In genomic region chr20:46348972-46349741, GRCh38 we compare ENCODE assay signal across 8 cellular contexts. TPM values are rescaled to one million over a fixed set of nuclear protein-coding genes. Genes with fewer than 3 reads are reported as not detected.
DNase-seq lines count a peak whose midpoint lies in the region; ATAC-seq and TF ChIP-seq lines count a peak whose summit lies in the region.

No MANE protein-coding gene starts in this region.

- peak; percentile 63 for TF ChIP-seq CTCF in endothelial cell (IDR thresholded peaks at IDR 0.05; ENCODE audit: unreplicated experiment)
- TF ChIP-seq CTCF in testis (IDR thresholded peaks at IDR 0.05), result peak; percentile 66 to 79 (median 70)

- H3K4me1 ChIP-seq in mesodermal cell (ENCODE audit: control insufficient read depth, insufficient read depth, low read length, poor library complexity, severe bottlenecking) (peaks cover 32% of the 10 kb centered on the region), testis (peaks cover 26% of the 10 kb centered on the region)

- peaks cover 8% of the 10 kb centered on the region for H3K36me3 Mint-ChIP-seq in endothelial cell (ENCODE audit: low read depth, unreplicated experiment)

- H3K4me3 ChIP-seq in mesodermal cell (ENCODE audit: extremely low read depth, insufficient read depth, low read length, poor library complexity, severe bottlenecking), result no peak overlapping the region
- no peak overlapping the region for H3K4me3 ChIP-seq in testis

- WGBS in mesodermal cell (ENCODE audit: insufficient coverage in 2 of 2), 2 experiments, result 59 to 72% methylated on average over 6 to 9 of the region's 14 CpGs
- 36 to 41% methylated on average over 11 to 14 of the region's 14 CpGs for WGBS in testis, 2 donors

- H3K36me3 ChIP-seq in mesodermal cell (ENCODE audit: control insufficient read depth, insufficient read depth, low read length), result peaks cover 27% of the 10 kb centered on the region
- H3K36me3 ChIP-seq in testis (ENCODE audit: low read depth, missing control alignments), result no peaks in the 10 kb centered on the region

- peak; percentile 53 for DNase-seq in NCI-H1436 (lab: John Stamatoyannopoulos, UW)
- no peak for DNase-seq in NCI-H1436 treated with DMSO at 0.1 percent for 48 hours (lab: John Stamatoyannopoulos, UW)
- peak; percentile 28 for DNase-seq in NCI-H2107 (lab: John Stamatoyannopoulos, UW)
- DNase-seq in activated CD4-positive, alpha-beta T cell treated with anti-CD3 and anti-CD28 coated beads, Interleukin-2, amount 50 U/mL, for 48 hours, result peak; percentile 50 to 60
- peak; percentile 81 for DNase-seq in endothelial cell (ENCODE audit: low spot score)
- DNase-seq in testis, result peak; percentile 75

- H3K4me3 Mint-ChIP-seq in endothelial cell (ENCODE audit: unreplicated experiment), result peak overlapping the region; percentile 18

- no peak for TF ChIP-seq POLR2A in testis (IDR thresholded peaks at IDR 0.05)

- H3K27ac ChIP-seq in mesodermal cell (ENCODE audit: low read depth, low read length, severe bottlenecking) (peak overlapping the region; percentile 98), testis (peak overlapping the region; percentile 49 to 76)

- ATAC-seq in GM21529 (IDR thresholded peaks at IDR 0.05; ENCODE audit: unreplicated experiment), result no peak

- peaks cover 17% of the 10 kb centered on the region for H3K27me3 Mint-ChIP-seq in endothelial cell (ENCODE audit: unreplicated experiment)

- no peaks in the 10 kb centered on the region for H3K9me3 Mint-ChIP-seq in endothelial cell (ENCODE audit: unreplicated experiment)

- H3K9me3 ChIP-seq in mesodermal cell (ENCODE audit: control insufficient read depth, low read length) (no peaks in the 10 kb centered on the region), testis (no peaks in the 10 kb centered on the region)

- H3K27me3 ChIP-seq in testis, result no peaks in the 10 kb centered on the region

- no peak overlapping the region for H3K27ac Mint-ChIP-seq in endothelial cell (ENCODE audit: unreplicated experiment)

- intact Hi-C loops in testis (cut with DNase I; ENCODE audit: low total_unique reads), result loop anchor here (10.0 kb wide), 1 partner anchor 214 kb away; no protein-coding TSS in a partner anchor

- peaks cover 19% of the 10 kb centered on the region for H3K4me1 Mint-ChIP-seq in endothelial cell (ENCODE audit: unreplicated experiment)

RNA-seq across cellular contexts. Expression of gene CDH22, which starts 40.9 kb away (rescaled TPM):
- total RNA-seq in endothelial cell (ENCODE audit: unreplicated experiment), result 1.3 TPM
- polyA plus RNA-seq in mesodermal cell (2013, experiment 1 of 2), result 0.29 TPM
- 0.15 TPM for polyA plus RNA-seq in mesodermal cell (2013, experiment 2 of 2)
- total RNA-seq in testis, result 1 to 10 TPM; 1.8 to 2.6 TPM
- polyA plus RNA-seq in testis (ENCODE audit: insufficient read depth, low read depth, low replicate concordance), result 2.6 TPM

RNA-seq across cellular contexts. Expression of gene ELMO2, which starts 57.3 kb away (rescaled TPM):
- 35.6 TPM for total RNA-seq in endothelial cell (ENCODE audit: unreplicated experiment)
- 39.6 TPM for polyA plus RNA-seq in mesodermal cell (2013, experiment 1 of 2)
- 31.6 TPM for polyA plus RNA-seq in mesodermal cell (2013, experiment 2 of 2)
- total RNA-seq in testis, result 100 to 1,000 TPM; 120 to 128 TPM
- 78.8 TPM for polyA plus RNA-seq in testis (ENCODE audit: insufficient read depth, low read depth, low replicate concordance)
